19 cellular contexts compared by ENCODE assay signal in genomic region chr9:133767625-133768024, GRCh38. TPM values are rescaled to one million over a fixed set of nuclear protein-coding genes. Genes with fewer than 3 reads are reported as not detected.
"Had no signal": no experiment of that assay in that cellular context is flagged by ENCODE, and none has a peak within 500 bp of the region (broad histone marks: within the 10 kb centered on the region; RNA-seq: fewer than 3 reads in every experiment).

No MANE protein-coding gene starts in this region.

- ATAC-seq: activated CD8-positive, alpha-beta T cell treated with anti-CD3 and anti-CD28 coated beads for 36 hours; gastroesophageal sphincter had no signal

- H3K4me3 ChIP-seq: esophagus muscularis mucosa, gastroesophageal sphincter, heart right ventricle, lung, SJSA1, suprapubic skin had no signal

- H3K9me3 Mint-ChIP-seq: stimulated activated naive CD8-positive, alpha-beta T cell treated with anti-CD3 and anti-CD28 coated beads, Interleukin-15, Interleukin-2, amounts not matched to agents 100 ng/mL and 50 ng/mL, for 24 hours had no signal

- H3K27me3 Mint-ChIP-seq: activated B cell treated with CpG ODN at 0.5 μM for 24 hours; activated CD8-positive, alpha-beta T cell treated with anti-CD3 and anti-CD28 coated beads for 36 hours; progenitor cell of endocrine pancreas; stimulated activated naive CD8-positive, alpha-beta T cell treated with anti-CD3 and anti-CD28 coated beads, Interleukin-15, Interleukin-2, amounts not matched to agents 100 ng/mL and 50 ng/mL, for 24 hours had no signal

- H3K27ac Mint-ChIP-seq: activated B cell treated with CpG ODN at 0.5 μM for 24 hours; activated CD8-positive, alpha-beta T cell treated with anti-CD3 and anti-CD28 coated beads for 36 hours; activated T-helper 1 cell treated with anti-CD3 and anti-CD28 coated beads, Interleukin-12 subunit alpha, Interleukin-12 subunit beta, Interleukin-2, Interleukin-4 antibody, amounts not matched to agents 30 ng/mL and 10 ng/mL and 1 ng/mL, durations not matched to agents 14 hours and 24 hours and 36 hours; progenitor cell of endocrine pancreas; stimulated activated naive CD8-positive, alpha-beta T cell treated with anti-CD3 and anti-CD28 coated beads, Interleukin-15, Interleukin-2, amounts not matched to agents 100 ng/mL and 50 ng/mL, for 24 hours had no signal

- H3K4me1 ChIP-seq: esophagus muscularis mucosa, gastroesophageal sphincter, heart right ventricle, suprapubic skin had no signal

- H3K27ac ChIP-seq: esophagus muscularis mucosa, gastroesophageal sphincter, heart right ventricle, SJSA1, suprapubic skin had no signal

- H3K27me3 ChIP-seq: esophagus muscularis mucosa, gastroesophageal sphincter, heart right ventricle, SJSA1, suprapubic skin had no signal

- H3K4me3 Mint-ChIP-seq: activated B cell treated with CpG ODN at 0.5 μM for 24 hours; activated CD8-positive, alpha-beta T cell treated with anti-CD3 and anti-CD28 coated beads for 36 hours; activated T-helper 1 cell treated with anti-CD3 and anti-CD28 coated beads, Interleukin-12 subunit alpha, Interleukin-12 subunit beta, Interleukin-2, Interleukin-4 antibody, amounts not matched to agents 30 ng/mL and 10 ng/mL and 1 ng/mL, durations not matched to agents 14 hours and 24 hours and 36 hours; stimulated activated naive CD8-positive, alpha-beta T cell treated with anti-CD3 and anti-CD28 coated beads, Interleukin-15, Interleukin-2, amounts not matched to agents 100 ng/mL and 50 ng/mL, for 24 hours had no signal

- DNase-seq: activated B cell treated with CpG ODN at 0.5 μM for 24 hours; activated CD4-positive, alpha-beta T cell treated with anti-CD3 and anti-CD28 coated beads for 4 hours; activated CD8-positive, alpha-beta T cell treated with anti-CD3 and anti-CD28 coated beads for 36 hours; activated naive CD4-positive, alpha-beta T cell; cerebellar nuclear complex; effector CD8-positive, alpha-beta T cell; midbrain; occipital lobe; trophoblast cell had no signal

- H3K4me1 Mint-ChIP-seq: activated B cell treated with CpG ODN at 0.5 μM for 24 hours had no signal

RNA-seq across cellular contexts. Expression of gene SARDH, which starts 29.5 kb away (rescaled TPM):
- total RNA-seq: activated B cell treated with CpG ODN at 0.5 μM for 24 hours had no signal
- polyA plus RNA-seq: neural cell had no signal
